Comparison of ENCODE assay signal across 1 cellular context in genomic region chr9:95874989-95875304, GRCh38.
TF ChIP-seq lines count a peak whose summit lies in the region.

No MANE protein-coding gene starts in this region.

TF ChIP-seq in GM23338, 12 proteins besides CTCF, POLR2A, EP300 and RAD21 (continued from another document):
- no peak for TF ChIP-seq ZNF462 (CRISPR knock-in tag; IDR thresholded peaks at IDR 0.05)
- no peak for TF ChIP-seq ETS1 (IDR thresholded peaks at IDR 0.05)
